13 cellular contexts compared by ENCODE assay signal in genomic region chr2:111618577-111618930, GRCh38.
DNase-seq lines count a peak whose midpoint lies in the region; TF ChIP-seq lines count a peak whose summit lies in the region.
"Had no signal": no experiment of that assay in that cellular context is flagged by ENCODE, and none has a peak within 500 bp of the region (broad histone marks: within the 10 kb centered on the region; RNA-seq: fewer than 3 reads in every experiment).

No MANE protein-coding gene starts in this region.

- intact Hi-C loops in CD4-positive, alpha-beta memory T cell (cut with micrococcal nuclease), result no loop called here

- H3K4me3 Mint-ChIP-seq in CD4-positive, alpha-beta memory T cell, result no peak overlapping the region
- H3K4me3 Mint-ChIP-seq: activated CD8-positive, alpha-beta T cell treated with anti-CD3 and anti-CD28 coated beads for 36 hours; activated naive CD8-positive, alpha-beta T cell treated with anti-CD3 and anti-CD28 coated beads, Interleukin-2, amount 50 U/mL, for 24 hours; T-helper 17 cell had no signal

- peak; percentile 21 for DNase-seq in GM04503 (ENCODE audit: low read depth)
- peak; percentile 71 for DNase-seq in SKM-1 treated with dmso at 0.1 percent for 144 hours (lab: John Stamatoyannopoulos, UW; ENCODE audit: unreplicated experiment)
- peak; percentile 60 for DNase-seq in right atrium auricular region (ENCODE audit: low spot score)
- no peak for DNase-seq in DMS53 treated with DMSO at 0.1 percent for 48 hours (lab: John Stamatoyannopoulos, UW; ENCODE audit: unreplicated experiment)
- DNase-seq in central memory CD4-positive, alpha-beta T cell, result no peak
- DNase-seq in T-helper 9 cell, result no peak
- DNase-seq in CD4-positive, alpha-beta memory T cell, result no peak
- DNase-seq: activated CD8-positive, alpha-beta T cell treated with anti-CD3 and anti-CD28 coated beads for 36 hours; activated naive CD8-positive, alpha-beta T cell treated with anti-CD3 and anti-CD28 coated beads, Interleukin-2, amount 50 U/mL, for 24 hours; stimulated activated CD4-positive, alpha-beta T cell treated with anti-CD3 and anti-CD28 coated beads, Interleukin-4, amount 100 ng/mL, for 24 hours; T-helper 17 cell had no signal

- no peak for TF ChIP-seq CTCF in right atrium auricular region (IDR thresholded peaks at IDR 0.05)

- CTCF ChIA-PET in CD4-positive, alpha-beta memory T cell (lab: Charles Lee; ENCODE audit: partially characterized antibody), result no interaction called here

- peaks cover 0 to 18% of the 10 kb centered on the region in 2 donors for H3K4me1 ChIP-seq in right atrium auricular region
- H3K4me1 ChIP-seq in CD4-positive, alpha-beta memory T cell (ENCODE audit: insufficient read depth, low read length), result no peaks in the 10 kb centered on the region

- no peaks in the 10 kb centered on the region for H3K36me3 Mint-ChIP-seq in CD4-positive, alpha-beta memory T cell

- POLR2A ChIA-PET in CD4-positive, alpha-beta memory T cell (lab: Charles Lee; ENCODE audit: partially characterized antibody), result no interaction called here

- no peaks in the 10 kb centered on the region for H3K9me3 ChIP-seq in right atrium auricular region
- no peaks in the 10 kb centered on the region for H3K9me3 ChIP-seq in CD4-positive, alpha-beta memory T cell (ENCODE audit: control insufficient read depth in 1 of 2, low read length in 2 of 2)
- H3K9me3 ChIP-seq: ovary had no signal

- no peaks in the 10 kb centered on the region for H3K27me3 ChIP-seq in right atrium auricular region
- no peaks in the 10 kb centered on the region for H3K27me3 ChIP-seq in CD4-positive, alpha-beta memory T cell (ENCODE audit: insufficient read depth, low read length)
- H3K27me3 ChIP-seq: ovary had no signal

- H3K27ac ChIP-seq in right atrium auricular region (peak overlapping the region; percentile 3 to 21), skin epidermis (peak overlapping the region in 17 of 21 experiments; percentile 8 to 84 (median 61))
- H3K27ac ChIP-seq in CD4-positive, alpha-beta memory T cell (ENCODE audit: low read depth, low read length), result no peak overlapping the region
- H3K27ac ChIP-seq: ovary had no signal

- no peaks in the 10 kb centered on the region for H3K4me1 Mint-ChIP-seq in CD4-positive, alpha-beta memory T cell
- H3K4me1 Mint-ChIP-seq: T-helper 17 cell had no signal

- H3K9me3 Mint-ChIP-seq in CD4-positive, alpha-beta memory T cell, result peaks cover 0 to 2% (median 0%) of the 10 kb centered on the region in 8 donors
- H3K9me3 Mint-ChIP-seq: activated CD8-positive, alpha-beta T cell treated with anti-CD3 and anti-CD28 coated beads for 36 hours; activated naive CD8-positive, alpha-beta T cell treated with anti-CD3 and anti-CD28 coated beads, Interleukin-2, amount 50 U/mL, for 24 hours had no signal

- H3K36me3 ChIP-seq in right atrium auricular region, result no peaks in the 10 kb centered on the region
- no peaks in the 10 kb centered on the region for H3K36me3 ChIP-seq in CD4-positive, alpha-beta memory T cell (ENCODE audit: insufficient read depth, low read length)
- H3K36me3 ChIP-seq: ovary had no signal

- peaks cover 0 to 1% of the 10 kb centered on the region in 2 donors for H3K27me3 Mint-ChIP-seq in CD4-positive, alpha-beta memory T cell

- H3K4me3 ChIP-seq in right atrium auricular region (no peak overlapping the region), skin epidermis (no peak overlapping the region)
- no peak overlapping the region for H3K4me3 ChIP-seq in CD4-positive, alpha-beta memory T cell (ENCODE audit: low read length in 2 of 2)
- H3K4me3 ChIP-seq: ovary had no signal

- no peak overlapping the region for H3K27ac Mint-ChIP-seq in CD4-positive, alpha-beta memory T cell
- H3K27ac Mint-ChIP-seq: activated CD8-positive, alpha-beta T cell treated with anti-CD3 and anti-CD28 coated beads for 36 hours; activated naive CD8-positive, alpha-beta T cell treated with anti-CD3 and anti-CD28 coated beads, Interleukin-2, amount 50 U/mL, for 24 hours; T-helper 17 cell had no signal

Comparison
In these comparisons a context has a peak if more than half of its experiments do, and no peak if none do; other contexts are left out.
1. DNase-seq: peak in GM04503 (single experiment), SKM-1 treated with dmso at 0.1 percent for 144 hours (single experiment) and right atrium auricular region (single experiment); none in DMS53 treated with DMSO at 0.1 percent for 48 hours (single experiment), central memory CD4-positive, alpha-beta T cell (single experiment), T-helper 9 cell (single experiment) and CD4-positive, alpha-beta memory T cell (0 of 5).